Comparison of ENCODE assay signal across 28 cellular contexts in the genomic region with DNA sequence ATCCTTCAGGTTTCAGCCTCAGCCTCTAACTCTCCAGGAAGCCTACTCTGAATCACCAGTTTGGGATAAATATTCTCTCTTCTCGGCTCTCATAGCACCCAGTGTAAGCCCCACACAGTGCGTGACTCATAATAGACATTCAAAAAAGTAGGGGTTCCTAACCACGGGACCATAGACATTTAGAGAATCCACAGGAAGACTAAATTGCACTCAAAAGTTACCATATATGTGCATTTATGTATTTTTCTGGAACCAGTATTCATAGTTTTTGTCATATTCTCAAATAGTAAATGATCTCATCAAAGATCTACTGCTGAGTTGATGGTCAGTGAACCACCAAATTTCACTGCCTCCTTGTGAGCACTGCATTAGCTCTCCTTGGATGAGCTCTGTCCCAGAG.
"Had no signal": no experiment of that assay in that cellular context is flagged by ENCODE, and none has a peak within 500 bp of the region (broad histone marks: within the 10 kb centered on the region; RNA-seq: fewer than 3 reads in every experiment).

No MANE protein-coding gene starts in this region.

- H3K27me3 Mint-ChIP-seq: naive B cell; progenitor cell of endocrine pancreas; stimulated activated naive B cell treated with anti-CD40 and anti-IgM and Interleukin-4, amounts not matched to agents 10 μg/mL and 1 μg/mL and 100 μg/mL, for 72 hours had no signal

- DNase-seq: hypothalamus; kidney glomerular epithelial cell; left colon; left lung; lower lobe of right lung; mammary epithelial cell; mesendoderm; naive B cell; natural killer cell; nephron progenitor cell; ovary; right lobe of liver; stimulated activated CD4-positive, alpha-beta T cell treated with anti-CD3 and anti-CD28 coated beads, Interleukin-12 subunit alpha, Interleukin-12 subunit beta, amount 100 ng/mL, for 4 hours; stimulated activated CD4-positive, alpha-beta T cell treated with anti-CD3 and anti-CD28 coated beads, Interleukin-15, amount 100 ng/mL, for 24 hours; stimulated activated CD4-positive, alpha-beta T cell treated with anti-CD3 and anti-CD28 coated beads, Interleukin-2, amount 100 ng/mL, for 24 hours; stimulated activated CD4-positive, alpha-beta T cell treated with anti-CD3 and anti-CD28 coated beads, Interleukin-4, amount 100 ng/mL, for 1 hour; stimulated activated naive B cell treated with anti-CD40 and anti-IgM and Interleukin-4, amounts not matched to agents 10 μg/mL and 1 μg/mL and 100 μg/mL, for 72 hours; stimulated activated naive CD8-positive, alpha-beta T cell treated with anti-CD3 and anti-CD28 coated beads, Interleukin-15, Interleukin-2, amounts not matched to agents 100 U/mL and 50 U/mL, for 24 hours; stomach; testis; thyroid gland; trophoblast cell; upper lobe of right lung had no signal

- H2AFZ ChIP-seq: neural progenitor cell had no signal

- H3K4me1 Mint-ChIP-seq: mesothelial cell of epicardium; naive B cell; natural killer cell; neural progenitor cell; stimulated activated naive B cell treated with anti-CD40 and anti-IgM and Interleukin-4, amounts not matched to agents 10 μg/mL and 1 μg/mL and 100 μg/mL, for 72 hours had no signal

- H3K9ac ChIP-seq: neural progenitor cell had no signal

- H3K36me3 ChIP-seq: left lung, lower lobe of right lung, neural progenitor cell, neutrophil, ovary, right atrium auricular region, right lobe of liver, stomach, thyroid gland, upper lobe of right lung had no signal

- H3K4me3 Mint-ChIP-seq: mesothelial cell of epicardium; naive B cell; natural killer cell; nephron progenitor cell; neural progenitor cell; stimulated activated naive B cell treated with anti-CD40 and anti-IgM and Interleukin-4, amounts not matched to agents 10 μg/mL and 1 μg/mL and 100 μg/mL, for 72 hours had no signal

- H3K27ac ChIP-seq: left lung, lower lobe of right lung, neural progenitor cell, neutrophil, ovary, right atrium auricular region, right lobe of liver, stomach, testis, thyroid gland, upper lobe of right lung had no signal

- H3K9me3 ChIP-seq: left lung, lower lobe of right lung, neutrophil, ovary, right atrium auricular region, right lobe of liver, stomach, testis, thyroid gland, upper lobe of right lung had no signal

- H3K4me3 ChIP-seq: left lung, lower lobe of right lung, neural progenitor cell, ovary, right atrium auricular region, right lobe of liver, stomach, testis, thyroid gland, upper lobe of right lung had no signal

- H3K36me3 Mint-ChIP-seq: mesothelial cell of epicardium; naive B cell; natural killer cell; neural progenitor cell; stimulated activated naive B cell treated with anti-CD40 and anti-IgM and Interleukin-4, amounts not matched to agents 10 μg/mL and 1 μg/mL and 100 μg/mL, for 72 hours had no signal

- H3K27ac Mint-ChIP-seq: mesothelial cell of epicardium; naive B cell; natural killer cell; neural progenitor cell; progenitor cell of endocrine pancreas; stimulated activated naive B cell treated with anti-CD40 and anti-IgM and Interleukin-4, amounts not matched to agents 10 μg/mL and 1 μg/mL and 100 μg/mL, for 72 hours had no signal

- H3K9me3 Mint-ChIP-seq: natural killer cell; neural progenitor cell; stimulated activated naive B cell treated with anti-CD40 and anti-IgM and Interleukin-4, amounts not matched to agents 10 μg/mL and 1 μg/mL and 100 μg/mL, for 72 hours had no signal

- H3K4me2 ChIP-seq: neural progenitor cell had no signal

- H3K4me1 ChIP-seq: left lung, lower lobe of right lung, neural progenitor cell, right atrium auricular region, right lobe of liver, stomach, testis, thyroid gland, upper lobe of right lung had no signal

- H3K27me3 ChIP-seq: left lung, neural progenitor cell, neutrophil, ovary, right atrium auricular region, right lobe of liver, stomach, testis, thyroid gland, upper lobe of right lung had no signal
